In genomic region chr15:90994059-90994416, GRCh38 we compare ENCODE assay signal across 8 cellular contexts. TPM values are rescaled to one million over a fixed set of nuclear protein-coding genes. Genes with fewer than 3 reads are reported as not detected.
DNase-seq lines count a peak whose midpoint lies in the region; ATAC-seq and TF ChIP-seq lines count a peak whose summit lies in the region.

No MANE protein-coding gene starts in this region.

- H3K27me3 Mint-ChIP-seq in brain, result peaks cover 7% of the 10 kb centered on the region

- H3K4me3 ChIP-seq in liver (ENCODE audit: low read depth in 1 of 3, low read length in 3 of 3), result peak overlapping the region; percentile 65 to 95 (median 92)
- peak overlapping the region; percentile 76 to 88 for H3K4me3 ChIP-seq in tibial artery

- H3K9me3 ChIP-seq in KOPT-K1 (ENCODE audit: insufficient read depth, low read length, poor library complexity, severe bottlenecking) (no peaks in the 10 kb centered on the region), liver (ENCODE audit: control insufficient read depth in 4 of 4, low read length in 3 of 4) (no peaks in the 10 kb centered on the region), tibial artery (no peaks in the 10 kb centered on the region)

- DNase-seq in GM10266 (ENCODE audit: extremely low spot score) (peak; percentile 29), tibial artery (peak in 1 of 2 donors; percentile 65), T-helper 9 cell (no peak)

- H3K27ac ChIP-seq in KOPT-K1 (ENCODE audit: low read depth, low read length, poor library complexity, severe bottlenecking) (peak overlapping the region; percentile 99), liver (ENCODE audit: low read depth in 1 of 2, low read length in 2 of 2) (peak overlapping the region in 1 of 2 donors; percentile 48), tibial artery (peak overlapping the region; percentile 84 to 85)

- peak; percentile 18 for ATAC-seq in GM21619 (IDR thresholded peaks at IDR 0.05; ENCODE audit: unreplicated experiment)
- no peak for ATAC-seq in GM18858 (IDR thresholded peaks at IDR 0.05; ENCODE audit: unreplicated experiment)

- H3K9ac ChIP-seq in liver (ENCODE audit: low read depth in 1 of 2, low read length in 2 of 2), result peak overlapping the region in 1 of 2 donors; percentile 77

- H3K4me3 Mint-ChIP-seq in brain, result peak overlapping the region; percentile 99 to 100 (median 100)

- H3K36me3 Mint-ChIP-seq in brain, result peaks cover 20% of the 10 kb centered on the region

- peak overlapping the region; percentile 93 to 99 (median 96) for H3K27ac Mint-ChIP-seq in brain

- peaks cover 0 to 2% (median 0%) of the 10 kb centered on the region in 5 experiments for H3K9me3 Mint-ChIP-seq in brain

- TF ChIP-seq RAD21 in liver (IDR thresholded peaks at IDR 0.05), result no peak

- H3K27me3 ChIP-seq in liver (ENCODE audit: control insufficient read depth in 4 of 4, insufficient read depth in 4 of 4, low read length in 3 of 4), result no peaks in the 10 kb centered on the region
- no peaks in the 10 kb centered on the region for H3K27me3 ChIP-seq in tibial artery

- H3K4me1 Mint-ChIP-seq in brain, result peaks cover 39% of the 10 kb centered on the region

- under 1% methylated on average over 50 of the region's 50 CpGs for WGBS in liver

- intact Hi-C loops in tibial artery (cut with DNase I; ENCODE audit: low total_unique reads), result loop anchor here (5.0 kb wide), 1 partner anchor 37 kb away; no protein-coding TSS in a partner anchor

- no peak for TF ChIP-seq CTCF in GM10266 (IDR thresholded peaks at IDR 0.05; ENCODE audit: control insufficient read depth, insufficient read depth, low read depth, missing control alignments)
- no peak for TF ChIP-seq CTCF in brain (conservative IDR thresholded peaks at IDR 0.05)
- TF ChIP-seq CTCF in liver (IDR thresholded peaks at IDR 0.05; ENCODE audit: low read depth, low read length, missing input control), result no peak
- TF ChIP-seq CTCF in tibial artery (IDR thresholded peaks at IDR 0.05), result no peak

- H3K4me1 ChIP-seq in liver (ENCODE audit: control insufficient read depth in 4 of 4, insufficient read depth in 4 of 4, low read length in 3 of 4) (peaks cover 3 to 17% (median 7%) of the 10 kb centered on the region in 4 donors), tibial artery (peaks cover 0 to 12% (median 4%) of the 10 kb centered on the region in 4 donors)

- H3K36me3 ChIP-seq in KOPT-K1 (ENCODE audit: insufficient read depth, low read length), result peaks cover 22% of the 10 kb centered on the region
- H3K36me3 ChIP-seq in liver (ENCODE audit: control insufficient read depth in 4 of 4, insufficient read depth in 3 of 4, low read depth in 1 of 4, low read length in 3 of 4), result peaks cover 2 to 10% (median 6%) of the 10 kb centered on the region in 4 donors
- H3K36me3 ChIP-seq in tibial artery, result peaks cover 2 to 15% (median 3%) of the 10 kb centered on the region in 3 donors

TF ChIP-seq in liver, 16 proteins besides CTCF, POLR2A, EP300 and RAD21:
- TF ChIP-seq MAX (IDR thresholded peaks at IDR 0.05), result no peak

RNA-seq across cellular contexts. Expression of gene PRC1, which starts 0.3 kb away (rescaled TPM):
- polyA plus RNA-seq in brain (ENCODE audit: insufficient read depth, low read depth, low replicate concordance) (178 TPM), liver (1 to 10 TPM; 2.1 to 9.1 TPM)
- total RNA-seq in liver, result 100 to 1,000 TPM in 1 of 2 donors, 1 to 10 TPM in 1; 2.2 to 128 TPM

RNA-seq across cellular contexts. Expression of gene VPS33B, which starts 28.4 kb away (rescaled TPM):
- polyA plus RNA-seq in brain (ENCODE audit: insufficient read depth, low read depth, low replicate concordance), result 14.5 TPM
- 1 to 10 TPM; 1.3 to 8.9 TPM for total RNA-seq in liver
- polyA plus RNA-seq in liver, result 1 to 10 TPM; 4.2 to 4.9 TPM

RNA-seq across cellular contexts. Expression of gene RCCD1, which starts 39.4 kb away (rescaled TPM):
- polyA plus RNA-seq in brain (ENCODE audit: insufficient read depth, low read depth, low replicate concordance) (13.5 TPM), liver (1 to 10 TPM; 3.6 to 4.6 TPM)
- 10 to 100 TPM in 1 of 2 donors, 1 to 10 TPM in 1; 4.1 to 13.3 TPM for total RNA-seq in liver

RNA-seq across cellular contexts. Expression of gene UNC45A, which starts 59.0 kb away (rescaled TPM):
- polyA plus RNA-seq in brain (ENCODE audit: insufficient read depth, low read depth, low replicate concordance) (85.1 TPM), liver (10 to 100 TPM; 13.9 to 19.5 TPM)
- 10 to 100 TPM; 30.4 to 31.2 TPM for total RNA-seq in liver

Comparison
In these comparisons a context has a peak if more than half of its experiments do, and no peak if none do; other contexts are left out.
1. RNA of gene PRC1, which starts 0.3 kb away (polyA plus RNA-seq): 178 TPM in brain (single experiment); 2.1 to 9.1 TPM in liver; every median in the first group is over 10 times any median in the second.